20 cellular contexts compared by ENCODE assay signal in the genomic region with DNA sequence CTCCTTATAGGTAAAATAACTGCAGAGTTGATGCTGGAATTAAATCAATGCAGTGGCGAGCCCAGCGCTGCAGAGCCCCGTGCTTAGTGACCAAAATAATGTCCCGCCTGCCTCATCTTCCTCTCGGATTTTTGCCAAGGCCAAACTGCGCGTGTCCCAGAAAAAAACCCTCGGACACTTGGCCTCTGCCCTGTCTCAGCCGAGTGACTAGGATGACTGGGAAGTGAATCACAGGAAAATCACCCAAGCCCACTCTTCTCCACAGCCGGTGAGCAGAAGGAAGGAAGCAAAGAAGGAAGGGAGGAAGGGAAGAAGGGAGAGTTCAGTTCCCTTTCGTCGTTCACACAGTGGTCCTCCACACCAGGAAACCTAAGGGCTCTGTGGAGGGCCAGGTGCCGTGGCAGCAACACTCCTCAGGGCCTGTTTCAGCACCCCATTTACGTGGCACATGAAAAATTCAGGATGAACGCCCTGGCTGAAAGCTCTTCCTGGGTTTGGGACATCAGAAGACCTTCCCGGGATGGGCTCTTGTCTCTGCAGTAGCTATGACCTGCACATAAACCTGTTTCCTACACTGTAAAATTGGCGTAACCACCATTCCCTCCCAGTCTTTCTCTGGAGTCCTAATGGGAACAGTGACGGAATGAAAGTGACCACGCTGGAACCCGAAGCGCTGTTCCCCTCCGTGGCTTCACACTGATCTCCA. TPM values are rescaled to one million over a fixed set of nuclear protein-coding genes. Genes with fewer than 3 reads are reported as not detected.
DNase-seq lines count a peak whose midpoint lies in the region; ATAC-seq and TF ChIP-seq lines count a peak whose summit lies in the region.
"Had no signal": no experiment of that assay in that cellular context is flagged by ENCODE, and none has a peak within 500 bp of the region (broad histone marks: within the 10 kb centered on the region; RNA-seq: fewer than 3 reads in every experiment).

No MANE protein-coding gene starts in this region.

- no peaks in the 10 kb centered on the region for H3K4me1 Mint-ChIP-seq in activated CD8-positive, alpha-beta memory T cell treated with anti-CD3 and anti-CD28 coated beads, Interleukin-2, amount 10 ng/mL, durations not matched to agents 7 days and 5 days
- peaks cover 19 to 22% (median 21%) of the 10 kb centered on the region in 3 donors for H3K4me1 Mint-ChIP-seq in T-cell

- H3K4me3 ChIP-seq in MG63 (no peak overlapping the region), foreskin fibroblast (ENCODE audit: low read depth in 1 of 2, low read length in 2 of 2) (no peak overlapping the region), vagina (no peak overlapping the region)
- H3K4me3 ChIP-seq: K562, left ventricle myocardium inferior, right lobe of liver had no signal

- ATAC-seq in activated CD8-positive, alpha-beta memory T cell treated with anti-CD3 and anti-CD28 coated beads, Interleukin-2, amount 10 ng/mL, durations not matched to agents 7 days and 5 days, result no peak
- ATAC-seq in T-cell (replicated peaks in 1 of 4) (no peak), GM18520 (IDR thresholded peaks at IDR 0.05; ENCODE audit: unreplicated experiment) (no peak)
- ATAC-seq: K562; stimulated activated effector memory CD8-positive, alpha-beta T cell treated with anti-CD3 and anti-CD28 coated beads, Interleukin-12 subunit alpha, Interleukin-12 subunit beta, amount 100 ng/mL, for 72 hours had no signal

- TF ChIP-seq POLR2A in vagina (IDR thresholded peaks at IDR 0.05), result no peak

- H3K27me3 ChIP-seq in MG63, result no peaks in the 10 kb centered on the region
- peaks cover 7% of the 10 kb centered on the region for H3K27me3 ChIP-seq in vagina

- no peak for DNase-seq in activated CD8-positive, alpha-beta memory T cell treated with anti-CD3 and anti-CD28 coated beads, Interleukin-2, amount 10 ng/mL, durations not matched to agents 7 days and 5 days
- no peak for DNase-seq in activated CD8-positive, alpha-beta memory T cell treated with anti-CD3 and anti-CD28 coated beads, Interleukin-2, amount 50 U/mL, for 48 hours
- DNase-seq in MG63 (peak; percentile 70), foreskin fibroblast (peak; percentile 21 to 39), vagina (ENCODE audit: extremely low spot score in 2 of 2) (no peak), T-cell (no peak)
- DNase-seq in stimulated activated CD8-positive, alpha-beta memory T cell treated with anti-CD3 and anti-CD28 coated beads, Interleukin-4, amount 100 ng/mL, for 48 hours, result no peak
- DNase-seq: activated CD4-positive, alpha-beta T cell treated with anti-CD3 and anti-CD28 coated beads for 48 hours; anterior cingulate cortex; erythroblast; hypothalamus; left ventricle myocardium inferior; NCI-H187; NCI-H524; right lobe of liver; stimulated activated CD4-positive, alpha-beta T cell treated with anti-CD3 and anti-CD28 coated beads, Interleukin-4, amount 100 ng/mL, for 24 hours had no signal

- peak overlapping the region; percentile 31 for H3K27ac ChIP-seq in vagina
- H3K27ac ChIP-seq: coronary artery, left ventricle myocardium inferior, right lobe of liver had no signal

- no peaks in the 10 kb centered on the region for H3K9me3 Mint-ChIP-seq in activated CD8-positive, alpha-beta memory T cell treated with anti-CD3 and anti-CD28 coated beads, Interleukin-2, amount 10 ng/mL, durations not matched to agents 7 days and 5 days (ENCODE audit: low read depth)
- no peaks in the 10 kb centered on the region for H3K9me3 Mint-ChIP-seq in T-cell
- H3K9me3 Mint-ChIP-seq: stimulated activated effector memory CD8-positive, alpha-beta T cell treated with anti-CD3 and anti-CD28 coated beads, Interleukin-12 subunit alpha, Interleukin-12 subunit beta, amount 100 ng/mL, for 72 hours had no signal

- no peak for TF ChIP-seq CTCF in foreskin fibroblast (IDR thresholded peaks at IDR 0.05; ENCODE audit: low read depth, low read length)
- TF ChIP-seq CTCF in vagina (IDR thresholded peaks at IDR 0.05), result no peak

- no peak overlapping the region for H3K4me3 Mint-ChIP-seq in activated CD8-positive, alpha-beta memory T cell treated with anti-CD3 and anti-CD28 coated beads, Interleukin-2, amount 10 ng/mL, durations not matched to agents 7 days and 5 days
- peak overlapping the region in 1 of 3 donors; percentile 25 for H3K4me3 Mint-ChIP-seq in T-cell
- H3K4me3 Mint-ChIP-seq: stimulated activated effector memory CD8-positive, alpha-beta T cell treated with anti-CD3 and anti-CD28 coated beads, Interleukin-12 subunit alpha, Interleukin-12 subunit beta, amount 100 ng/mL, for 72 hours had no signal

- intact Hi-C loops in vagina (cut with DNase I), result no loop called here

- peak overlapping the region; percentile 5 for H3K27ac Mint-ChIP-seq in activated CD8-positive, alpha-beta memory T cell treated with anti-CD3 and anti-CD28 coated beads, Interleukin-2, amount 10 ng/mL, durations not matched to agents 7 days and 5 days
- H3K27ac Mint-ChIP-seq in T-cell, result peak overlapping the region in 1 of 2 donors; percentile 48
- H3K27ac Mint-ChIP-seq: stimulated activated effector memory CD8-positive, alpha-beta T cell treated with anti-CD3 and anti-CD28 coated beads, Interleukin-12 subunit alpha, Interleukin-12 subunit beta, amount 100 ng/mL, for 72 hours had no signal

- CTCF ChIA-PET in activated CD8-positive, alpha-beta memory T cell treated with anti-CD3 and anti-CD28 coated beads, Interleukin-2, amount 10 ng/mL, durations not matched to agents 7 days and 5 days (lab: Charles Lee), result interaction anchor here (1.2 to 2.0 kb wide), 3 partner anchors 30 to 82 kb away, joined by 3 to 17 read pairs (median 3); no protein-coding TSS in a partner anchor
- CTCF ChIA-PET in T-cell (lab: Charles Lee), result interaction anchor here in 1 of 2 donors (0.6 kb wide), 1 partner anchor 182 kb away, joined by 7 read pairs; no protein-coding TSS in a partner anchor

- no peaks in the 10 kb centered on the region for H3K36me3 ChIP-seq in MG63
- H3K36me3 ChIP-seq in vagina, result no peaks in the 10 kb centered on the region
- H3K36me3 ChIP-seq: left ventricle myocardium inferior, right lobe of liver had no signal

- H3K9me3 ChIP-seq in MG63 (no peaks in the 10 kb centered on the region), vagina (no peaks in the 10 kb centered on the region)
- H3K9me3 ChIP-seq: left ventricle myocardium inferior, right lobe of liver had no signal

- peaks cover 37% of the 10 kb centered on the region for H3K4me1 ChIP-seq in vagina
- H3K4me1 ChIP-seq: right lobe of liver had no signal

- POLR2A ChIA-PET in T-cell (lab: Charles Lee), result no interaction called here

- no peaks in the 10 kb centered on the region for H3K36me3 Mint-ChIP-seq in activated CD8-positive, alpha-beta memory T cell treated with anti-CD3 and anti-CD28 coated beads, Interleukin-2, amount 10 ng/mL, durations not matched to agents 7 days and 5 days
- H3K36me3 Mint-ChIP-seq in T-cell, result no peaks in the 10 kb centered on the region

- peaks cover 92% of the 10 kb centered on the region for H3K27me3 Mint-ChIP-seq in activated CD8-positive, alpha-beta memory T cell treated with anti-CD3 and anti-CD28 coated beads, Interleukin-2, amount 10 ng/mL, durations not matched to agents 7 days and 5 days
- H3K27me3 Mint-ChIP-seq in T-cell, result peaks cover 69 to 90% of the 10 kb centered on the region in 2 donors

RNA-seq across cellular contexts. Expression of a gene that starts 25.4 kb away (rescaled TPM):
- not detected for total RNA-seq in activated CD8-positive, alpha-beta memory T cell treated with anti-CD3 and anti-CD28 coated beads, Interleukin-2, amount 10 ng/mL, durations not matched to agents 7 days and 5 days
- total RNA-seq in MG63 (2014; rRNA removed; shearing (Covaris generic); ENCODE audit: low replicate concordance), result 6.1 and 10.2 TPM in 2 replicates
- total RNA-seq in vagina (5.4 TPM), T-cell (under 1 TPM in 1 of 5 donors, not detected in 4; 0.13 TPM)
- total RNA-seq: K562, left ventricle myocardium inferior, right lobe of liver had no signal

RNA-seq across cellular contexts. Expression of a gene that starts 31.0 kb away (rescaled TPM):
- not detected for total RNA-seq in activated CD8-positive, alpha-beta memory T cell treated with anti-CD3 and anti-CD28 coated beads, Interleukin-2, amount 10 ng/mL, durations not matched to agents 7 days and 5 days
- 5.0 TPM in 1 of 2 replicates, not detected in the other for total RNA-seq in MG63 (2014; rRNA removed; shearing (Covaris generic); ENCODE audit: low replicate concordance)
- total RNA-seq in vagina (not detected), T-cell (not detected)
- total RNA-seq: K562, left ventricle myocardium inferior, right lobe of liver had no signal

RNA-seq across cellular contexts. Expression of a gene that starts 31.6 kb away (rescaled TPM):
- not detected for total RNA-seq in activated CD8-positive, alpha-beta memory T cell treated with anti-CD3 and anti-CD28 coated beads, Interleukin-2, amount 10 ng/mL, durations not matched to agents 7 days and 5 days
- not detected in 2 replicates for total RNA-seq in MG63 (2014; rRNA removed; shearing (Covaris generic); ENCODE audit: low replicate concordance)
- total RNA-seq in vagina (9.6 TPM), T-cell (not detected)
- total RNA-seq: K562, left ventricle myocardium inferior, right lobe of liver had no signal

Comparison
In these comparisons a context has a peak if more than half of its experiments do, and no peak if none do; other contexts are left out.
1. DNase-seq: peak in MG63 (single experiment) and foreskin fibroblast (2 of 2); none in activated CD8-positive, alpha-beta memory T cell treated with anti-CD3 and anti-CD28 coated beads, Interleukin-2, amount 10 ng/mL, durations not matched to agents 7 days and 5 days (single experiment), activated CD8-positive, alpha-beta memory T cell treated with anti-CD3 and anti-CD28 coated beads, Interleukin-2, amount 50 U/mL, for 48 hours (single experiment), vagina (0 of 2), T-cell (0 of 34) and stimulated activated CD8-positive, alpha-beta memory T cell treated with anti-CD3 and anti-CD28 coated beads, Interleukin-4, amount 100 ng/mL, for 48 hours (single experiment).